2 cellular contexts compared by ENCODE assay signal in genomic region chr11:35142481-35143207, GRCh38.
TF ChIP-seq lines count a peak whose summit lies in the region.

No MANE protein-coding gene starts in this region.

TF ChIP-seq in GM23338, 12 proteins besides CTCF, POLR2A, EP300 and RAD21 (continued from another document):
- TF ChIP-seq, protein P1, sequence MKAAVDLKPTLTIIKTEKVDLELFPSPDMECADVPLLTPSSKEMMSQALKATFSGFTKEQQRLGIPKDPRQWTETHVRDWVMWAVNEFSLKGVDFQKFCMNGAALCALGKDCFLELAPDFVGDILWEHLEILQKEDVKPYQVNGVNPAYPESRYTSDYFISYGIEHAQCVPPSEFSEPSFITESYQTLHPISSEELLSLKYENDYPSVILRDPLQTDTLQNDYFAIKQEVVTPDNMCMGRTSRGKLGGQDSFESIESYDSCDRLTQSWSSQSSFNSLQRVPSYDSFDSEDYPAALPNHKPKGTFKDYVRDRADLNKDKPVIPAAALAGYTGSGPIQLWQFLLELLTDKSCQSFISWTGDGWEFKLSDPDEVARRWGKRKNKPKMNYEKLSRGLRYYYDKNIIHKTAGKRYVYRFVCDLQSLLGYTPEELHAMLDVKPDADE (IDR thresholded peaks at IDR 0.05) = no peak
- TF ChIP-seq POLR2AphosphoS5 (IDR thresholded peaks at IDR 0.05; ENCODE audit: low read depth) (no peak), STAT1 (IDR thresholded peaks at IDR 0.05; ENCODE audit: unreplicated experiment) (no peak), NANOG (IDR thresholded peaks at IDR 0.05; ENCODE audit: borderline replicate concordance) (no peak), ZNF114 (CRISPR knock-in tag; IDR thresholded peaks at IDR 0.05) (no peak), ZNF331 (CRISPR knock-in tag; IDR thresholded peaks at IDR 0.05; ENCODE audit: low read depth) (no peak), REST (IDR thresholded peaks at IDR 0.05; ENCODE audit: unreplicated experiment) (no peak), CREB1 (CRISPR knock-in tag; IDR thresholded peaks at IDR 0.05; ENCODE audit: low read depth) (no peak)
- TF ChIP-seq, protein P2, sequence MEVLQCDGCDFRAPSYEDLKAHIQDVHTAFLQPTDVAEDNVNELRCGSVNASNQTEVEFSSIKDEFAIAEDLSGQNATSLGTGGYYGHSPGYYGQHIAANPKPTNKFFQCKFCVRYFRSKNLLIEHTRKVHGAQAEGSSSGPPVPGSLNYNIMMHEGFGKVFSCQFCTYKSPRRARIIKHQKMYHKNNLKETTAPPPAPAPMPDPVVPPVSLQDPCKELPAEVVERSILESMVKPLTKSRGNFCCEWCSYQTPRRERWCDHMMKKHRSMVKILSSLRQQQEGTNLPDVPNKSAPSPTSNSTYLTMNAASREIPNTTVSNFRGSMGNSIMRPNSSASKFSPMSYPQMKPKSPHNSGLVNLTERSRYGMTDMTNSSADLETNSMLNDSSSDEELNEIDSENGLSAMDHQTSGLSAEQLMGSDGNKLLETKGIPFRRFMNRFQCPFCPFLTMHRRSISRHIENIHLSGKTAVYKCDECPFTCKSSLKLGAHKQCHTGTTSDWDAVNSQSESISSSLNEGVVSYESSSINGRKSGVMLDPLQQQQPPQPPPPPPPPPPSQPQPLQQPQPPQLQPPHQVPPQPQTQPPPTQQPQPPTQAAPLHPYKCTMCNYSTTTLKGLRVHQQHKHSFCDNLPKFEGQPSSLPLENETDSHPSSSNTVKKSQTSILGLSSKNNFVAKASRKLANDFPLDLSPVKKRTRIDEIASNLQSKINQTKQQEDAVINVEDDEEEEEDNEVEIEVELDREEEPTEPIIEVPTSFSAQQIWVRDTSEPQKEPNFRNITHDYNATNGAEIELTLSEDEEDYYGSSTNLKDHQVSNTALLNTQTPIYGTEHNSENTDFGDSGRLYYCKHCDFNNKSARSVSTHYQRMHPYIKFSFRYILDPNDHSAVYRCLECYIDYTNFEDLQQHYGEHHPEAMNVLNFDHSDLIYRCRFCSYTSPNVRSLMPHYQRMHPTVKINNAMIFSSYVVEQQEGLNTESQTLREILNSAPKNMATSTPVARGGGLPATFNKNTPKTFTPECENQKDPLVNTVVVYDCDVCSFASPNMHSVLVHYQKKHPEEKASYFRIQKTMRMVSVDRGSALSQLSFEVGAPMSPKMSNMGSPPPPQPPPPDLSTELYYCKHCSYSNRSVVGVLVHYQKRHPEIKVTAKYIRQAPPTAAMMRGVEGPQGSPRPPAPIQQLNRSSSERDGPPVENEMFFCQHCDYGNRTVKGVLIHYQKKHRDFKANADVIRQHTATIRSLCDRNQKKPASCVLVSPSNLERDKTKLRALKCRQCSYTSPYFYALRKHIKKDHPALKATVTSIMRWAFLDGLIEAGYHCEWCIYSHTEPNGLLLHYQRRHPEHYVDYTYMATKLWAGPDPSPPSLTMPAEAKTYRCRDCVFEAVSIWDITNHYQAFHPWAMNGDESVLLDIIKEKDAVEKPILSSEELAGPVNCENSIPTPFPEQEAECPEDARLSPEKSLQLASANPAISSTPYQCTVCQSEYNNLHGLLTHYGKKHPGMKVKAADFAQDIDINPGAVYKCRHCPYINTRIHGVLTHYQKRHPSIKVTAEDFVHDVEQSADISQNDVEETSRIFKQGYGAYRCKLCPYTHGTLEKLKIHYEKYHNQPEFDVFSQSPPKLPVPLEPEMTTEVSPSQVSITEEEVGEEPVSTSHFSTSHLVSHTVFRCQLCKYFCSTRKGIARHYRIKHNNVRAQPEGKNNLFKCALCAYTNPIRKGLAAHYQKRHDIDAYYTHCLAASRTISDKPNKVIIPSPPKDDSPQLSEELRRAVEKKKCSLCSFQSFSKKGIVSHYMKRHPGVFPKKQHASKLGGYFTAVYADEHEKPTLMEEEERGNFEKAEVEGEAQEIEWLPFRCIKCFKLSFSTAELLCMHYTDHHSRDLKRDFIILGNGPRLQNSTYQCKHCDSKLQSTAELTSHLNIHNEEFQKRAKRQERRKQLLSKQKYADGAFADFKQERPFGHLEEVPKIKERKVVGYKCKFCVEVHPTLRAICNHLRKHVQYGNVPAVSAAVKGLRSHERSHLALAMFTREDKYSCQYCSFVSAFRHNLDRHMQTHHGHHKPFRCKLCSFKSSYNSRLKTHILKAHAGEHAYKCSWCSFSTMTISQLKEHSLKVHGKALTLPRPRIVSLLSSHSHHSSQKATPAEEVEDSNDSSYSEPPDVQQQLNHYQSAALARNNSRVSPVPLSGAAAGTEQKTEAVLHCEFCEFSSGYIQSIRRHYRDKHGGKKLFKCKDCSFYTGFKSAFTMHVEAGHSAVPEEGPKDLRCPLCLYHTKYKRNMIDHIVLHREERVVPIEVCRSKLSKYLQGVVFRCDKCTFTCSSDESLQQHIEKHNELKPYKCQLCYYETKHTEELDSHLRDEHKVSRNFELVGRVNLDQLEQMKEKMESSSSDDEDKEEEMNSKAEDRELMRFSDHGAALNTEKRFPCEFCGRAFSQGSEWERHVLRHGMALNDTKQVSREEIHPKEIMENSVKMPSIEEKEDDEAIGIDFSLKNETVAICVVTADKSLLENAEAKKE (CRISPR knock-in tag; IDR thresholded peaks at IDR 0.05) = no peak
TF ChIP-seq in GM23338: peak in this region for 0.

TF ChIP-seq in WTC11, 78 proteins besides CTCF, POLR2A, EP300 and RAD21 (continued from another document):
- TF ChIP-seq ZMAT4 (CRISPR knock-in tag; IDR thresholded peaks at IDR 0.05) (no peak), SMAD3 (CRISPR knock-in tag; IDR thresholded peaks at IDR 0.05; ENCODE audit: borderline replicate concordance) (no peak), GABPB1 (CRISPR knock-in tag; IDR thresholded peaks at IDR 0.05) (no peak), JAZF1 (CRISPR knock-in tag; IDR thresholded peaks at IDR 0.05) (no peak), ATF1 (CRISPR knock-in tag; IDR thresholded peaks at IDR 0.05) (no peak), ESRRA (CRISPR knock-in tag; IDR thresholded peaks at IDR 0.05; ENCODE audit: borderline replicate concordance) (no peak), TEAD4 (CRISPR knock-in tag; IDR thresholded peaks at IDR 0.05) (no peak), EMX1 (CRISPR knock-in tag; IDR thresholded peaks at IDR 0.05) (no peak), CBFB (CRISPR knock-in tag; IDR thresholded peaks at IDR 0.05; ENCODE audit: low read depth) (no peak), ZNF671 (CRISPR knock-in tag; IDR thresholded peaks at IDR 0.05) (no peak)
- TF ChIP-seq, protein P3, sequence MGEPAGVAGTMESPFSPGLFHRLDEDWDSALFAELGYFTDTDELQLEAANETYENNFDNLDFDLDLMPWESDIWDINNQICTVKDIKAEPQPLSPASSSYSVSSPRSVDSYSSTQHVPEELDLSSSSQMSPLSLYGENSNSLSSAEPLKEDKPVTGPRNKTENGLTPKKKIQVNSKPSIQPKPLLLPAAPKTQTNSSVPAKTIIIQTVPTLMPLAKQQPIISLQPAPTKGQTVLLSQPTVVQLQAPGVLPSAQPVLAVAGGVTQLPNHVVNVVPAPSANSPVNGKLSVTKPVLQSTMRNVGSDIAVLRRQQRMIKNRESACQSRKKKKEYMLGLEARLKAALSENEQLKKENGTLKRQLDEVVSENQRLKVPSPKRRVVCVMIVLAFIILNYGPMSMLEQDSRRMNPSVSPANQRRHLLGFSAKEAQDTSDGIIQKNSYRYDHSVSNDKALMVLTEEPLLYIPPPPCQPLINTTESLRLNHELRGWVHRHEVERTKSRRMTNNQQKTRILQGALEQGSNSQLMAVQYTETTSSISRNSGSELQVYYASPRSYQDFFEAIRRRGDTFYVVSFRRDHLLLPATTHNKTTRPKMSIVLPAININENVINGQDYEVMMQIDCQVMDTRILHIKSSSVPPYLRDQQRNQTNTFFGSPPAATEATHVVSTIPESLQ (CRISPR knock-in tag; IDR thresholded peaks at IDR 0.05) = no peak
- TF ChIP-seq, protein P4, sequence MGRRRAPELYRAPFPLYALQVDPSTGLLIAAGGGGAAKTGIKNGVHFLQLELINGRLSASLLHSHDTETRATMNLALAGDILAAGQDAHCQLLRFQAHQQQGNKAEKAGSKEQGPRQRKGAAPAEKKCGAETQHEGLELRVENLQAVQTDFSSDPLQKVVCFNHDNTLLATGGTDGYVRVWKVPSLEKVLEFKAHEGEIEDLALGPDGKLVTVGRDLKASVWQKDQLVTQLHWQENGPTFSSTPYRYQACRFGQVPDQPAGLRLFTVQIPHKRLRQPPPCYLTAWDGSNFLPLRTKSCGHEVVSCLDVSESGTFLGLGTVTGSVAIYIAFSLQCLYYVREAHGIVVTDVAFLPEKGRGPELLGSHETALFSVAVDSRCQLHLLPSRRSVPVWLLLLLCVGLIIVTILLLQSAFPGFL (CRISPR knock-in tag; IDR thresholded peaks at IDR 0.05; ENCODE audit: borderline replicate concordance) = no peak
- TF ChIP-seq, protein P5, sequence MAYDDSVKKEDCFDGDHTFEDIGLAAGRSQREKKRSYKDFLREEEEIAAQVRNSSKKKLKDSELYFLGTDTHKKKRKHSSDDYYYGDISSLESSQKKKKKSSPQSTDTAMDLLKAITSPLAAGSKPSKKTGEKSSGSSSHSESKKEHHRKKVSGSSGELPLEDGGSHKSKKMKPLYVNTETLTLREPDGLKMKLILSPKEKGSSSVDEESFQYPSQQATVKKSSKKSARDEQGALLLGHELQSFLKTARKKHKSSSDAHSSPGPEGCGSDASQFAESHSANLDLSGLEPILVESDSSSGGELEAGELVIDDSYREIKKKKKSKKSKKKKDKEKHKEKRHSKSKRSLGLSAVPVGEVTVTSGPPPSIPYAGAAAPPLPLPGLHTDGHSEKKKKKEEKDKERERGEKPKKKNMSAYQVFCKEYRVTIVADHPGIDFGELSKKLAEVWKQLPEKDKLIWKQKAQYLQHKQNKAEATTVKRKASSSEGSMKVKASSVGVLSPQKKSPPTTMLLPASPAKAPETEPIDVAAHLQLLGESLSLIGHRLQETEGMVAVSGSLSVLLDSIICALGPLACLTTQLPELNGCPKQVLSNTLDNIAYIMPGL (CRISPR knock-in tag; IDR thresholded peaks at IDR 0.05) = no peak
